2 cellular contexts compared by ENCODE assay signal in the genomic region with DNA sequence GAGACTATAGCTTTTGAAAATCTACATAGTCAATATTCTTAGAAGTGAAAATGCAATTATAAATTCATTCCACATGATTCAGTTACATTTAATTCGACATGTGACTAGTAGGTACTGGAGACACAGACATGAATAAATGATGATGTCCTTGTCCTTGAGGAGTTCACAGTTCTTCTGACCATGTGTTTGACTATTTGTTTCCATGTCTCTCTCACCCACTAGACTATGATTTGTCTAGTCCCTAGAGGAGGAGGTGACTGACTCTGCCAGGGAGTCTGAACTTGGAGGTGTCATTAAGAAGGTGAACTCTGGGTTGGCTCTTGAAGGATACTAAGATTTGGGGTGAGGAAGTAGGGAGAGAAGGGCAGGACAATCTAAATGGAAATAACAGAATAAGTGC.
TF ChIP-seq lines count a peak whose summit lies in the region.

No MANE protein-coding gene starts in this region.

TF ChIP-seq in GM23338, 12 proteins besides CTCF, POLR2A, EP300 and RAD21:
- TF ChIP-seq ZNF331 (CRISPR knock-in tag; IDR thresholded peaks at IDR 0.05; ENCODE audit: low read depth) (no peak), EZH2 (IDR thresholded peaks at IDR 0.05; ENCODE audit: low read depth, unreplicated experiment) (no peak), ZNF114 (CRISPR knock-in tag; IDR thresholded peaks at IDR 0.05) (no peak), CREB1 (CRISPR knock-in tag; IDR thresholded peaks at IDR 0.05; ENCODE audit: low read depth) (no peak), EZH2phosphoT487 (IDR thresholded peaks at IDR 0.05; ENCODE audit: unreplicated experiment) (no peak), POLR2AphosphoS5 (IDR thresholded peaks at IDR 0.05; ENCODE audit: low read depth) (no peak)
- TF ChIP-seq, protein P1, sequence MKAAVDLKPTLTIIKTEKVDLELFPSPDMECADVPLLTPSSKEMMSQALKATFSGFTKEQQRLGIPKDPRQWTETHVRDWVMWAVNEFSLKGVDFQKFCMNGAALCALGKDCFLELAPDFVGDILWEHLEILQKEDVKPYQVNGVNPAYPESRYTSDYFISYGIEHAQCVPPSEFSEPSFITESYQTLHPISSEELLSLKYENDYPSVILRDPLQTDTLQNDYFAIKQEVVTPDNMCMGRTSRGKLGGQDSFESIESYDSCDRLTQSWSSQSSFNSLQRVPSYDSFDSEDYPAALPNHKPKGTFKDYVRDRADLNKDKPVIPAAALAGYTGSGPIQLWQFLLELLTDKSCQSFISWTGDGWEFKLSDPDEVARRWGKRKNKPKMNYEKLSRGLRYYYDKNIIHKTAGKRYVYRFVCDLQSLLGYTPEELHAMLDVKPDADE (IDR thresholded peaks at IDR 0.05): no peak

TF ChIP-seq in H1, 55 proteins besides CTCF, POLR2A, EP300 and RAD21:
- no peak for TF ChIP-seq ASH2L (IDR thresholded peaks at IDR 0.05; ENCODE audit: low read length)
- TF ChIP-seq SIRT6 (IDR thresholded peaks at IDR 0.05; ENCODE audit: low read length): no peak
- TF ChIP-seq, protein P2, sequence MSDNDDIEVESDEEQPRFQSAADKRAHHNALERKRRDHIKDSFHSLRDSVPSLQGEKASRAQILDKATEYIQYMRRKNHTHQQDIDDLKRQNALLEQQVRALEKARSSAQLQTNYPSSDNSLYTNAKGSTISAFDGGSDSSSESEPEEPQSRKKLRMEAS (IDR thresholded peaks at IDR 0.05): no peak
- no peak for TF ChIP-seq NANOG (IDR thresholded peaks at IDR 0.05; ENCODE audit: insufficient read depth, low read depth, low read length, poor library complexity, severe bottlenecking)
- no peak for TF ChIP-seq YY1 (IDR thresholded peaks at IDR 0.05; ENCODE audit: low read depth, low read length)
- TF ChIP-seq JUND (IDR thresholded peaks at IDR 0.05; ENCODE audit: low read length): no peak
- no peak for TF ChIP-seq SP4 (IDR thresholded peaks at IDR 0.05; ENCODE audit: low read length)
- no peak for TF ChIP-seq MAFK (IDR thresholded peaks at IDR 0.05; ENCODE audit: low read depth, low read length)
- TF ChIP-seq CBX5 (IDR thresholded peaks at IDR 0.05; ENCODE audit: low read depth, low read length): no peak
- TF ChIP-seq HDAC2 (IDR thresholded peaks at IDR 0.05; ENCODE audit: borderline replicate concordance in 1 of 2, low read depth in 2 of 2, low read length in 2 of 2): no peak
- TF ChIP-seq GABPA (IDR thresholded peaks at IDR 0.05; ENCODE audit: borderline replicate concordance, insufficient read depth, low read length): no peak
- no peak for TF ChIP-seq TAF7 (optimal IDR thresholded peaks at IDR 0.05; ENCODE audit: borderline replicate concordance, low read depth, low read length)
- no peak for TF ChIP-seq TBP (IDR thresholded peaks at IDR 0.05; ENCODE audit: low read depth, low read length)
